In genomic region chr12:57632898-57633825, GRCh38 we compare ENCODE assay signal across 1 cellular context.
A peak's percentile ranks its signal among the peaks of the same experiment; 100 is the strongest.
TF ChIP-seq lines count a peak whose summit lies in the region.

Gene B4GALNT1, minus strand, starts transcription at chr12:57633201. Its CDS starts 1,069 bp downstream, at chr12:57632132.

TF ChIP-seq in GM12878, 131 proteins besides CTCF, POLR2A, EP300 and RAD21 (continued from another document and continues in another):
- no peak for TF ChIP-seq RFX5 (IDR thresholded peaks at IDR 0.05; ENCODE audit: low read depth, low read length)
- TF ChIP-seq, protein P1, sequence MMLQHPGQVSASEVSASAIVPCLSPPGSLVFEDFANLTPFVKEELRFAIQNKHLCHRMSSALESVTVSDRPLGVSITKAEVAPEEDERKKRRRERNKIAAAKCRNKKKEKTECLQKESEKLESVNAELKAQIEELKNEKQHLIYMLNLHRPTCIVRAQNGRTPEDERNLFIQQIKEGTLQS (IDR thresholded peaks at IDR 0.05; ENCODE audit: borderline replicate concordance, extremely low read depth, low read depth, low read length), result no peak
- TF ChIP-seq ZZZ3 (IDR thresholded peaks at IDR 0.05; ENCODE audit: control insufficient read depth, insufficient read length, low read depth), result no peak
- TF ChIP-seq SUZ12 (IDR thresholded peaks at IDR 0.05; ENCODE audit: unreplicated experiment), result no peak
- TF ChIP-seq FOXK2 (IDR thresholded peaks at IDR 0.05), result no peak
- TF ChIP-seq TBL1XR1 (IDR thresholded peaks at IDR 0.05; ENCODE audit: low read depth, low read length), result no peak
- no peak for TF ChIP-seq NRF1 (conservative IDR thresholded peaks at IDR 0.05; ENCODE audit: low read depth, low read length)
- TF ChIP-seq, protein P2, sequence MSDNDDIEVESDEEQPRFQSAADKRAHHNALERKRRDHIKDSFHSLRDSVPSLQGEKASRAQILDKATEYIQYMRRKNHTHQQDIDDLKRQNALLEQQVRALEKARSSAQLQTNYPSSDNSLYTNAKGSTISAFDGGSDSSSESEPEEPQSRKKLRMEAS (IDR thresholded peaks at IDR 0.05; ENCODE audit: low read depth, low read length), result no peak
- no peak for TF ChIP-seq ZSCAN29 (IDR thresholded peaks at IDR 0.05)
- TF ChIP-seq, protein P3, sequence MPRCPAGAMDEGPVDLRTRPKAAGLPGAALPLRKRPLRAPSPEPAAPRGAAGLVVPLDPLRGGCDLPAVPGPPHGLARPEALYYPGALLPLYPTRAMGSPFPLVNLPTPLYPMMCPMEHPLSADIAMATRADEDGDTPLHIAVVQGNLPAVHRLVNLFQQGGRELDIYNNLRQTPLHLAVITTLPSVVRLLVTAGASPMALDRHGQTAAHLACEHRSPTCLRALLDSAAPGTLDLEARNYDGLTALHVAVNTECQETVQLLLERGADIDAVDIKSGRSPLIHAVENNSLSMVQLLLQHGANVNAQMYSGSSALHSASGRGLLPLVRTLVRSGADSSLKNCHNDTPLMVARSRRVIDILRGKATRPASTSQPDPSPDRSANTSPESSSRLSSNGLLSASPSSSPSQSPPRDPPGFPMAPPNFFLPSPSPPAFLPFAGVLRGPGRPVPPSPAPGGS (IDR thresholded peaks at IDR 0.05; ENCODE audit: borderline replicate concordance, insufficient read depth, low read depth, low read length, poor library complexity, severe bottlenecking), result no peak
- peak; percentile 63 for TF ChIP-seq IKZF1 (conservative IDR thresholded peaks at IDR 0.05)
- TF ChIP-seq NR2F1 (conservative IDR thresholded peaks at IDR 0.05), result peak; percentile 41; the same call in 1 of the 2 replicates
- no peak for TF ChIP-seq USF1 (IDR thresholded peaks at IDR 0.05; ENCODE audit: borderline replicate concordance, extremely low read length, insufficient read depth, low read depth, low read length)
- TF ChIP-seq, protein P4, sequence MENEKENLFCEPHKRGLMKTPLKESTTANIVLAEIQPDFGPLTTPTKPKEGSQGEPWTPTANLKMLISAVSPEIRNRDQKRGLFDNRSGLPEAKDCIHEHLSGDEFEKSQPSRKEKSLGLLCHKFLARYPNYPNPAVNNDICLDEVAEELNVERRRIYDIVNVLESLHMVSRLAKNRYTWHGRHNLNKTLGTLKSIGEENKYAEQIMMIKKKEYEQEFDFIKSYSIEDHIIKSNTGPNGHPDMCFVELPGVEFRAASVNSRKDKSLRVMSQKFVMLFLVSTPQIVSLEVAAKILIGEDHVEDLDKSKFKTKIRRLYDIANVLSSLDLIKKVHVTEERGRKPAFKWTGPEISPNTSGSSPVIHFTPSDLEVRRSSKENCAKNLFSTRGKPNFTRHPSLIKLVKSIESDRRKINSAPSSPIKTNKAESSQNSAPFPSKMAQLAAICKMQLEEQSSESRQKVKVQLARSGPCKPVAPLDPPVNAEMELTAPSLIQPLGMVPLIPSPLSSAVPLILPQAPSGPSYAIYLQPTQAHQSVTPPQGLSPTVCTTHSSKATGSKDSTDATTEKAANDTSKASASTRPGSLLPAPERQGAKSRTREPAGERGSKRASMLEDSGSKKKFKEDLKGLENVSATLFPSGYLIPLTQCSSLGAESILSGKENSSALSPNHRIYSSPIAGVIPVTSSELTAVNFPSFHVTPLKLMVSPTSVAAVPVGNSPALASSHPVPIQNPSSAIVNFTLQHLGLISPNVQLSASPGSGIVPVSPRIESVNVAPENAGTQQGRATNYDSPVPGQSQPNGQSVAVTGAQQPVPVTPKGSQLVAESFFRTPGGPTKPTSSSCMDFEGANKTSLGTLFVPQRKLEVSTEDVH (IDR thresholded peaks at IDR 0.05; ENCODE audit: low read depth, partially characterized antibody), result no peak
- TF ChIP-seq POU2F2 (IDR thresholded peaks at IDR 0.05; ENCODE audit: borderline replicate concordance, low read depth, low read length), result no peak
- peak; percentile 59 for TF ChIP-seq SMC3 (IDR thresholded peaks at IDR 0.05; ENCODE audit: borderline replicate concordance, low read length)
- TF ChIP-seq CREB1 (IDR thresholded peaks at IDR 0.05; ENCODE audit: low read depth), result no peak
- no peak for TF ChIP-seq MYC (IDR thresholded peaks at IDR 0.05; ENCODE audit: insufficient read depth, insufficient read length, insufficient replicate concordance, low read length, severe bottlenecking)
- no peak for TF ChIP-seq CUX1 (IDR thresholded peaks at IDR 0.05; ENCODE audit: insufficient replicate concordance, low read depth, low read length)
- TF ChIP-seq, protein P5, sequence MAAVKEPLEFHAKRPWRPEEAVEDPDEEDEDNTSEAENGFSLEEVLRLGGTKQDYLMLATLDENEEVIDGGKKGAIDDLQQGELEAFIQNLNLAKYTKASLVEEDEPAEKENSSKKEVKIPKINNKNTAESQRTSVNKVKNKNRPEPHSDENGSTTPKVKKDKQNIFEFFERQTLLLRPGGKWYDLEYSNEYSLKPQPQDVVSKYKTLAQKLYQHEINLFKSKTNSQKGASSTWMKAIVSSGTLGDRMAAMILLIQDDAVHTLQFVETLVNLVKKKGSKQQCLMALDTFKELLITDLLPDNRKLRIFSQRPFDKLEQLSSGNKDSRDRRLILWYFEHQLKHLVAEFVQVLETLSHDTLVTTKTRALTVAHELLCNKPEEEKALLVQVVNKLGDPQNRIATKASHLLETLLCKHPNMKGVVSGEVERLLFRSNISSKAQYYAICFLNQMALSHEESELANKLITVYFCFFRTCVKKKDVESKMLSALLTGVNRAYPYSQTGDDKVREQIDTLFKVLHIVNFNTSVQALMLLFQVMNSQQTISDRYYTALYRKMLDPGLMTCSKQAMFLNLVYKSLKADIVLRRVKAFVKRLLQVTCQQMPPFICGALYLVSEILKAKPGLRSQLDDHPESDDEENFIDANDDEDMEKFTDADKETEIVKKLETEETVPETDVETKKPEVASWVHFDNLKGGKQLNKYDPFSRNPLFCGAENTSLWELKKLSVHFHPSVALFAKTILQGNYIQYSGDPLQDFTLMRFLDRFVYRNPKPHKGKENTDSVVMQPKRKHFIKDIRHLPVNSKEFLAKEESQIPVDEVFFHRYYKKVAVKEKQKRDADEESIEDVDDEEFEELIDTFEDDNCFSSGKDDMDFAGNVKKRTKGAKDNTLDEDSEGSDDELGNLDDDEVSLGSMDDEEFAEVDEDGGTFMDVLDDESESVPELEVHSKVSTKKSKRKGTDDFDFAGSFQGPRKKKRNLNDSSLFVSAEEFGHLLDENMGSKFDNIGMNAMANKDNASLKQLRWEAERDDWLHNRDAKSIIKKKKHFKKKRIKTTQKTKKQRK (IDR thresholded peaks at IDR 0.05; ENCODE audit: low read depth, low read length), result no peak
- no peak for TF ChIP-seq HDAC2 (IDR thresholded peaks at IDR 0.05)
- TF ChIP-seq HCFC1 (IDR thresholded peaks at IDR 0.05; ENCODE audit: low read length), result no peak
- no peak for TF ChIP-seq SUPT20H (IDR thresholded peaks at IDR 0.05; ENCODE audit: borderline replicate concordance, control insufficient read depth, low read depth, low read length)
- no peak for TF ChIP-seq ZNF384 (IDR thresholded peaks at IDR 0.05; ENCODE audit: borderline replicate concordance, low read depth, low read length)
- no peak for TF ChIP-seq STAT3 (IDR thresholded peaks at IDR 0.05; ENCODE audit: low read depth, low read length)
- TF ChIP-seq, protein P6, sequence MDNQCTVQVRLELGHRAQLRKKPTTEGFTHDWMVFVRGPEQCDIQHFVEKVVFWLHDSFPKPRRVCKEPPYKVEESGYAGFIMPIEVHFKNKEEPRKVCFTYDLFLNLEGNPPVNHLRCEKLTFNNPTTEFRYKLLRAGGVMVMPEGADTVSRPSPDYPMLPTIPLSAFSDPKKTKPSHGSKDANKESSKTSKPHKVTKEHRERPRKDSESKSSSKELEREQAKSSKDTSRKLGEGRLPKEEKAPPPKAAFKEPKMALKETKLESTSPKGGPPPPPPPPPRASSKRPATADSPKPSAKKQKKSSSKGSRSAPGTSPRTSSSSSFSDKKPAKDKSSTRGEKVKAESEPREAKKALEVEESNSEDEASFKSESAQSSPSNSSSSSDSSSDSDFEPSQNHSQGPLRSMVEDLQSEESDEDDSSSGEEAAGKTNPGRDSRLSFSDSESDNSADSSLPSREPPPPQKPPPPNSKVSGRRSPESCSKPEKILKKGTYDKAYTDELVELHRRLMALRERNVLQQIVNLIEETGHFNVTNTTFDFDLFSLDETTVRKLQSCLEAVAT (IDR thresholded peaks at IDR 0.05), result no peak
- no peak for TF ChIP-seq E2F4 (IDR thresholded peaks at IDR 0.05; ENCODE audit: low read depth, low read length)
- TF ChIP-seq, protein P7, sequence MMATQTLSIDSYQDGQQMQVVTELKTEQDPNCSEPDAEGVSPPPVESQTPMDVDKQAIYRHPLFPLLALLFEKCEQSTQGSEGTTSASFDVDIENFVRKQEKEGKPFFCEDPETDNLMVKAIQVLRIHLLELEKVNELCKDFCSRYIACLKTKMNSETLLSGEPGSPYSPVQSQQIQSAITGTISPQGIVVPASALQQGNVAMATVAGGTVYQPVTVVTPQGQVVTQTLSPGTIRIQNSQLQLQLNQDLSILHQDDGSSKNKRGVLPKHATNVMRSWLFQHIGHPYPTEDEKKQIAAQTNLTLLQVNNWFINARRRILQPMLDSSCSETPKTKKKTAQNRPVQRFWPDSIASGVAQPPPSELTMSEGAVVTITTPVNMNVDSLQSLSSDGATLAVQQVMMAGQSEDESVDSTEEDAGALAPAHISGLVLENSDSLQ (IDR thresholded peaks at IDR 0.05), result no peak
- no peak for TF ChIP-seq SRF (IDR thresholded peaks at IDR 0.05; ENCODE audit: low read depth in 2 of 2, low read length in 2 of 2)
- no peak for TF ChIP-seq IRF3 (IDR thresholded peaks at IDR 0.05)
- no peak for TF ChIP-seq ZNF217 (IDR thresholded peaks at IDR 0.05)
- no peak for TF ChIP-seq MTA3 (IDR thresholded peaks at IDR 0.05; ENCODE audit: borderline replicate concordance, low read length)
- no peak for TF ChIP-seq NR2C2 (IDR thresholded peaks at IDR 0.05; ENCODE audit: borderline replicate concordance, control insufficient read depth, insufficient read length, low read depth)
- no peak for TF ChIP-seq NFIC (IDR thresholded peaks at IDR 0.05; ENCODE audit: low read depth, low read length)
- no peak for TF ChIP-seq TCF3 (IDR thresholded peaks at IDR 0.05; ENCODE audit: borderline replicate concordance, insufficient read depth, low read depth, low read length)
- peak; percentile 74; the same call in 1 of the 2 replicates for TF ChIP-seq GATAD2B (conservative IDR thresholded peaks at IDR 0.05; ENCODE audit: low read depth)
